Comparison of ENCODE assay signal across 16 cellular contexts in the genomic region with DNA sequence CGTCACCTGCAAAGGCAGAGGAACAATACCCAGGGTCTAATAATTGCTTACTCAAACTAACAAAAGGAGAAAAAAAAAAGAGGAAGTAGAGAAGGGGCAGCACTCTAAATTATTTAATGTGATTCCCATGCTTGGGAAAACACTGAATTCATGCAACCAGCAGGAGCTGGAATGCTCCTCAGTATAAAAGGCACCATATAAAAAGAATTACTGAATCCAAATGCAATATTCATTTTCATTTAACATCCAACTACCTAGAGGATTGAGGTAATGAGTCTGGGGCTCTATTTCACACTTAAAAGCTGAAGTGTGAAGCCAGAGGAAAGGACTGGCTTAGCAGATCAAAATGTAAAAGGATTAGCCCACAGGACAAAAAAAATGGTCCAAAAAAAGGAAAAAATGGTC. TPM values are rescaled to one million over a fixed set of nuclear protein-coding genes. Genes with fewer than 3 reads are reported as not detected.
DNase-seq lines count a peak whose midpoint lies in the region; ATAC-seq and TF ChIP-seq lines count a peak whose summit lies in the region.
"Had no signal": no experiment of that assay in that cellular context is flagged by ENCODE, and none has a peak within 500 bp of the region (broad histone marks: within the 10 kb centered on the region; RNA-seq: fewer than 3 reads in every experiment).

No MANE protein-coding gene starts in this region.

- H3K27me3 Mint-ChIP-seq in activated T-helper 17 cell treated with anti-CD3 and anti-CD28 coated beads, Interleukin-2, amount 50 U/mL, for 72 hours = no peaks in the 10 kb centered on the region
- H3K27me3 Mint-ChIP-seq: naive thymus-derived CD8-positive, alpha-beta T cell had no signal

- H3K4me3 ChIP-seq in psoas muscle (peak overlapping the region; percentile 4), right cardiac atrium (ENCODE audit: low read length) (no peak overlapping the region)
- H3K4me3 ChIP-seq: heart left ventricle, suprapubic skin had no signal

- peaks cover 81% of the 10 kb centered on the region for H3K4me1 ChIP-seq in psoas muscle
- H3K4me1 ChIP-seq in right cardiac atrium (ENCODE audit: control insufficient read depth, insufficient read depth, low read length) = peaks cover 8% of the 10 kb centered on the region

- peak overlapping the region; percentile 58 for H3K27ac ChIP-seq in psoas muscle
- H3K27ac ChIP-seq in right cardiac atrium (ENCODE audit: low read length) = no peak overlapping the region
- H3K27ac ChIP-seq: suprapubic skin had no signal

- peak overlapping the region; percentile 60 for H3K4me3 Mint-ChIP-seq in activated T-helper 17 cell treated with anti-CD3 and anti-CD28 coated beads, Interleukin-2, amount 50 U/mL, for 72 hours

- H3K9me3 ChIP-seq in psoas muscle (no peaks in the 10 kb centered on the region), right cardiac atrium (ENCODE audit: control insufficient read depth, low read length) (no peaks in the 10 kb centered on the region)
- H3K9me3 ChIP-seq: heart left ventricle, suprapubic skin had no signal

- H3K9me3 Mint-ChIP-seq in activated T-helper 17 cell treated with anti-CD3 and anti-CD28 coated beads, Interleukin-2, amount 50 U/mL, for 72 hours = no peaks in the 10 kb centered on the region
- H3K9me3 Mint-ChIP-seq: naive thymus-derived CD8-positive, alpha-beta T cell had no signal

- ATAC-seq in activated T-helper 17 cell treated with anti-CD3 and anti-CD28 coated beads, Interleukin-2, amount 50 U/mL, for 72 hours (replicated peaks) = no peak
- ATAC-seq in psoas muscle (no peak), right cardiac atrium (no peak)
- ATAC-seq: heart left ventricle; left lobe of liver; naive thymus-derived CD8-positive, alpha-beta T cell had no signal

- peaks cover 48% of the 10 kb centered on the region for H3K4me1 Mint-ChIP-seq in activated T-helper 17 cell treated with anti-CD3 and anti-CD28 coated beads, Interleukin-2, amount 50 U/mL, for 72 hours

- H3K27me3 ChIP-seq in psoas muscle (ENCODE audit: insufficient read depth in 3 of 3, low read length in 2 of 3) = no peaks in the 10 kb centered on the region
- no peaks in the 10 kb centered on the region for H3K27me3 ChIP-seq in right cardiac atrium (ENCODE audit: control insufficient read depth, insufficient read depth)
- H3K27me3 ChIP-seq: heart left ventricle, suprapubic skin had no signal

- TF ChIP-seq CTCF in psoas muscle (IDR thresholded peaks at IDR 0.05) = no peak

- 62 to 93% (median 68%) methylated on average over 1 of the region's 1 CpG for WGBS in psoas muscle, 3 donors
- WGBS in right cardiac atrium = 63% methylated on average over 1 of the region's 1 CpG

- DNase-seq in NCI-H1417 (lab: John Stamatoyannopoulos, UW) (peak in 2 of 3 experiments; percentile 28 to 78), NCI-H1417 treated with DMSO at 0.1 percent for 48 hours (lab: John Stamatoyannopoulos, UW) (no peak), NCI-H146 treated with DMSO at 0.1 percent for 48 hours (lab: John Stamatoyannopoulos, UW; ENCODE audit: unreplicated experiment) (peak; percentile 81), psoas muscle (no peak), DMS 273 (lab: John Stamatoyannopoulos, UW; ENCODE audit: unreplicated experiment) (no peak), hepatic stellate cell (ENCODE audit: low spot score) (no peak), right cardiac atrium (no peak)
- DNase-seq: 8988T; activated CD4-positive, alpha-beta T cell treated with anti-CD3 and anti-CD28 coated beads, Interleukin-2, amount 50 U/mL, for 4 hours; activated gamma-delta T cell treated with Interleukin-2 at 50 U/mL for 16 hours; heart left ventricle; naive thymus-derived CD8-positive, alpha-beta T cell; SW 1271 had no signal

- peak overlapping the region; percentile 34 for H3K27ac Mint-ChIP-seq in activated T-helper 17 cell treated with anti-CD3 and anti-CD28 coated beads, Interleukin-2, amount 50 U/mL, for 72 hours

- no peaks in the 10 kb centered on the region for H3K36me3 ChIP-seq in psoas muscle (ENCODE audit: insufficient read depth in 1 of 2, low read depth in 1 of 2)
- H3K36me3 ChIP-seq: heart left ventricle, suprapubic skin had no signal

- intact Hi-C loops in psoas muscle (cut with DNase I) (no loop called here), right cardiac atrium (cut with DNase I) (no loop called here)

- peaks cover 29% of the 10 kb centered on the region for H3K36me3 Mint-ChIP-seq in activated T-helper 17 cell treated with anti-CD3 and anti-CD28 coated beads, Interleukin-2, amount 50 U/mL, for 72 hours (ENCODE audit: low read depth)

RNA-seq across cellular contexts. Expression of a gene that starts 8.7 kb away (rescaled TPM):
- total RNA-seq in activated T-helper 17 cell treated with anti-CD3 and anti-CD28 coated beads, Interleukin-2, amount 50 U/mL, for 72 hours = 10 to 100 TPM; 19.5 to 25.8 TPM
- total RNA-seq in psoas muscle (100 to 1,000 TPM in 2 of 4 donors, 10 to 100 TPM in 2; 49.3 to 284 (median 92.5) TPM), right cardiac atrium (10 to 100 TPM; 22.6 to 33.6 (median 23.7) TPM)
- polyA plus RNA-seq in psoas muscle (10 to 100 TPM; 32.0 to 75.3 (median 72.3) TPM), right cardiac atrium (13.8 TPM)

Comparison
In these comparisons a context has a peak if more than half of its experiments do, and no peak if none do; other contexts are left out.
1. DNase-seq: peak in NCI-H1417 (2 of 3) and NCI-H146 treated with DMSO at 0.1 percent for 48 hours (single experiment); none in NCI-H1417 treated with DMSO at 0.1 percent for 48 hours (single experiment), psoas muscle (0 of 2), DMS 273 (single experiment), hepatic stellate cell (single experiment) and right cardiac atrium (0 of 3).